In genomic region chr12:97160277-97160676, GRCh38 we compare ENCODE assay signal across 1 cellular context.
TF ChIP-seq lines count a peak whose summit lies in the region.

No MANE protein-coding gene starts in this region.

TF ChIP-seq in H1, 55 proteins besides CTCF, POLR2A, EP300 and RAD21 (continued from another document):
- no peak for TF ChIP-seq E2F6 (IDR thresholded peaks at IDR 0.05)
- no peak for TF ChIP-seq CHD7 (IDR thresholded peaks at IDR 0.05; ENCODE audit: insufficient replicate concordance, low read length)
- no peak for TF ChIP-seq SIN3A (conservative IDR thresholded peaks at IDR 0.05 in 1 of 2, IDR thresholded peaks at IDR 0.05 in 1 of 2; ENCODE audit: low read depth in 1 of 2, low read length in 2 of 2)
- TF ChIP-seq RNF2 (IDR thresholded peaks at IDR 0.05; ENCODE audit: borderline replicate concordance, low read depth, low read length, missing control alignments, poor library complexity, severe bottlenecking), result no peak
- no peak for TF ChIP-seq HDAC2 (IDR thresholded peaks at IDR 0.05; ENCODE audit: borderline replicate concordance in 1 of 2, low read depth in 2 of 2, low read length in 2 of 2)
- no peak for TF ChIP-seq MAFK (IDR thresholded peaks at IDR 0.05; ENCODE audit: low read depth, low read length)
- TF ChIP-seq EZH2 (IDR thresholded peaks at IDR 0.05; ENCODE audit: low read depth, low read length, severe bottlenecking), result no peak
- no peak for TF ChIP-seq TAF7 (optimal IDR thresholded peaks at IDR 0.05; ENCODE audit: borderline replicate concordance, low read depth, low read length)
- no peak for TF ChIP-seq BRCA1 (IDR thresholded peaks at IDR 0.05; ENCODE audit: low read depth, low read length)
- no peak for TF ChIP-seq YY1 (IDR thresholded peaks at IDR 0.05; ENCODE audit: low read depth, low read length)
- TF ChIP-seq USF2 (IDR thresholded peaks at IDR 0.05; ENCODE audit: low read length), result no peak
